In the genomic region with DNA sequence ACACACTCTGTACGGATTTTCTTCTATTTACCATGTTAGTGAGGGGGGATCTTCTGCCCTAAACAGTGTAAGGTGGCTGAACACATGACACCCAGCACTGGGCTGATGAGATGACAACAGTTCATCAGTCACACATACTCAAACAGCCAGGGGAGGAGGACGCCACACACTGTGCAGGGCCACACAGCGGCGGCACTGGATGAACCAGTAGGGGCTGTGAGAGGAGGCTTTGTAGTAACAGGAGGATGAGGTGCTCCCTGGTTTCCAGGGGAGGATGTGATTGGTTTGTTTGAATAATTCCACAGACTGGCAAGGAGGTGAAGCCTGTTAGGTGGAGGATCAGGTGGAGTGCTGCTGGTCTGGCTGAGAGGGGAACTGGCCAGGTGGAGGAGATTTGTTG, we compare ENCODE assay signal across 24 cellular contexts.
"Had no signal": no experiment of that assay in that cellular context is flagged by ENCODE, and none has a peak within 500 bp of the region (broad histone marks: within the 10 kb centered on the region; RNA-seq: fewer than 3 reads in every experiment).

No MANE protein-coding gene starts in this region.

- H3K36me3 ChIP-seq: colonic mucosa, left ventricle myocardium inferior, neutrophil, stomach, thoracic aorta, transverse colon had no signal

- H3K4me1 ChIP-seq: foreskin keratinocyte, psoas muscle had no signal

- H3K27ac ChIP-seq: colonic mucosa, foreskin keratinocyte, hepatocyte, left ventricle myocardium inferior, neutrophil, psoas muscle, stomach, thoracic aorta, transverse colon had no signal

- H2AFZ ChIP-seq: hepatocyte had no signal

- FAIRE-seq: endothelial cell of umbilical vein, kidney, small intestine had no signal

- H3K4me3 ChIP-seq: colonic mucosa, hepatocyte, left ventricle myocardium inferior, lung, psoas muscle, stomach, thoracic aorta, transverse colon had no signal

- H3K4me2 ChIP-seq: hepatocyte had no signal

- H3K27me3 ChIP-seq: colonic mucosa, stomach had no signal

- ATAC-seq: foreskin keratinocyte, psoas muscle had no signal

- DNase-seq: colonic mucosa; effector CD4-positive, alpha-beta T cell; endodermal cell; erythroblast; foreskin keratinocyte; head of caudate nucleus; kidney; left cardiac atrium; left ventricle myocardium inferior; mesendoderm; naive B cell; psoas muscle; retina; small intestine; stimulated activated CD4-positive, alpha-beta T cell treated with anti-CD3 and anti-CD28 coated beads, Interleukin-12 subunit alpha, Interleukin-12 subunit beta, amount 100 ng/mL, for 4 hours; stimulated activated naive CD4-positive, alpha-beta T cell; stomach; substantia nigra; transverse colon had no signal

- H3K9me3 ChIP-seq: colonic mucosa, left ventricle myocardium inferior, neutrophil, psoas muscle, stomach, thoracic aorta, transverse colon had no signal
